In genomic region chr1:93179886-93180722, GRCh38 we compare ENCODE assay signal across 8 cellular contexts. TPM values are rescaled to one million over a fixed set of nuclear protein-coding genes. Genes with fewer than 3 reads are reported as not detected.
DNase-seq lines count a peak whose midpoint lies in the region; ATAC-seq and TF ChIP-seq lines count a peak whose summit lies in the region.

Gene TMED5 (minus strand): TSS chr1:93180413. CDS start chr1:93180242, 171 bp downstream.

- peak within 1 kb of the TSS; percentile 96 for H3K4me3 ChIP-seq in ascending aorta
- peak within 1 kb of the TSS; percentile 85 for H3K4me3 ChIP-seq in right cardiac atrium (ENCODE audit: low read length)
- peak within 1 kb of the TSS; percentile 79 to 94 for H3K4me3 ChIP-seq in uterus

- WGBS in right cardiac atrium = under 1% methylated on average over 78 of the region's 78 CpGs

- peaks cover 0 to 16% of the 10 kb centered on the region in 2 donors for H3K4me1 ChIP-seq in ascending aorta
- no peaks in the 10 kb centered on the region for H3K4me1 ChIP-seq in right cardiac atrium (ENCODE audit: control insufficient read depth, insufficient read depth, low read length)
- peaks cover 0 to 5% of the 10 kb centered on the region in 2 donors for H3K4me1 ChIP-seq in uterus

- DNase-seq in NCI-H1930 (lab: John Stamatoyannopoulos, UW) (peak; percentile 96), ascending aorta (ENCODE audit: low spot score in 2 of 2) (peak; percentile 97 to 99), right cardiac atrium (peak; percentile 99), pulmonary artery endothelial cell (ENCODE audit: low read depth, low spot score) (peak; percentile 93), uterus (peak; percentile 98)
- peak; percentile 98 for DNase-seq in T-helper 2 cell treated with Interferon-gamma antibody and Interleukin-4, amounts not matched to agents 5 μg/mL and 100 μg/mL, for 36 hours (ENCODE audit: low spot score)

- peaks cover 48% of the 10 kb centered on the region for H3K4me1 Mint-ChIP-seq in T-helper 2 cell treated with Interferon-gamma antibody and Interleukin-4, amounts not matched to agents 5 μg/mL and 100 μg/mL, for 36 hours (ENCODE audit: low read depth)

- H3K36me3 Mint-ChIP-seq in T-helper 2 cell treated with Interferon-gamma antibody and Interleukin-4, amounts not matched to agents 5 μg/mL and 100 μg/mL, for 36 hours (ENCODE audit: low read depth) = peaks cover 44% of the 10 kb centered on the region

- peak; percentile 2 to 22 (median 12) for TF ChIP-seq CTCF in ascending aorta (IDR thresholded peaks at IDR 0.05)
- peak in 3 of 4 experiments; percentile 28 to 50 (median 31) for TF ChIP-seq CTCF in uterus (IDR thresholded peaks at IDR 0.05)

- H3K27ac ChIP-seq in ascending aorta (peak within 1 kb of the TSS; percentile 100), right cardiac atrium (ENCODE audit: low read length) (peak within 1 kb of the TSS; percentile 100), uterus (peak within 1 kb of the TSS; percentile 97 to 100)

- no peaks in the 10 kb centered on the region for H3K9me3 Mint-ChIP-seq in T-helper 2 cell treated with Interferon-gamma antibody and Interleukin-4, amounts not matched to agents 5 μg/mL and 100 μg/mL, for 36 hours

- TF ChIP-seq POLR2A in GM18505 (IDR thresholded peaks at IDR 0.05; ENCODE audit: borderline replicate concordance, extremely low read depth, insufficient read depth, insufficient read length) (peak; percentile 90), uterus (IDR thresholded peaks at IDR 0.05) (peak; percentile 94 to 97)

- peak within 1 kb of the TSS; percentile 90 for H3K4me3 Mint-ChIP-seq in T-helper 2 cell treated with Interferon-gamma antibody and Interleukin-4, amounts not matched to agents 5 μg/mL and 100 μg/mL, for 36 hours

- H3K27ac Mint-ChIP-seq in T-helper 2 cell treated with Interferon-gamma antibody and Interleukin-4, amounts not matched to agents 5 μg/mL and 100 μg/mL, for 36 hours = peak within 1 kb of the TSS; percentile 98

- peak; percentile 83 for ATAC-seq in GM18505 (IDR thresholded peaks at IDR 0.05; ENCODE audit: unreplicated experiment)
- peak; percentile 80 for ATAC-seq in HG02973 (IDR thresholded peaks at IDR 0.05; ENCODE audit: unreplicated experiment)
- ATAC-seq in right cardiac atrium = peak; percentile 99

- H3K36me3 ChIP-seq in ascending aorta = no peaks in the 10 kb centered on the region
- H3K36me3 ChIP-seq in uterus = no peaks in the 10 kb centered on the region

- no peaks in the 10 kb centered on the region for H3K27me3 Mint-ChIP-seq in T-helper 2 cell treated with Interferon-gamma antibody and Interleukin-4, amounts not matched to agents 5 μg/mL and 100 μg/mL, for 36 hours (ENCODE audit: low read depth)

- H3K27me3 ChIP-seq in ascending aorta (no peaks in the 10 kb centered on the region), right cardiac atrium (ENCODE audit: control insufficient read depth, insufficient read depth) (no peaks in the 10 kb centered on the region), uterus (no peaks in the 10 kb centered on the region)

- H3K9me3 ChIP-seq in ascending aorta = no peaks in the 10 kb centered on the region
- no peaks in the 10 kb centered on the region for H3K9me3 ChIP-seq in right cardiac atrium (ENCODE audit: control insufficient read depth, low read length)
- H3K9me3 ChIP-seq in uterus = no peaks in the 10 kb centered on the region

- intact Hi-C loops in ascending aorta (cut with DNase I) = loop anchor here (1.0 to 10.0 kb wide), 9 partner anchors 101 to 729 kb away; partner anchors contain the start of genes DIPK1A, DR1, EVI5 and GCLM
- intact Hi-C loops in right cardiac atrium (cut with DNase I) = no loop called here
- intact Hi-C loops in uterus (cut with DNase I; ENCODE audit: low total_unique reads) = no loop called here

RNA-seq across cellular contexts. Expression of gene TMED5, which starts in this region (rescaled TPM):
- 39.1 TPM for total RNA-seq in ascending aorta
- total RNA-seq in right cardiac atrium = 10 to 100 TPM; 43.0 to 86.6 (median 48.1) TPM
- polyA plus RNA-seq in right cardiac atrium = 19.5 TPM
- total RNA-seq in pulmonary artery endothelial cell = 49.7 and 68.9 TPM in 2 replicates
- total RNA-seq in uterus = 10 to 100 TPM in 3 of 4 donors, 1 to 10 TPM in 1; 6.9 to 47.1 (median 37.6) TPM

Comparison
In these comparisons a context has a peak if more than half of its experiments do, and no peak if none do; other contexts are left out.
1. Peak in every context shown above with its lines: DNase-seq, ATAC-seq, H3K4me3 ChIP-seq and H3K27ac ChIP-seq.